Comparison of ENCODE assay signal across 1 cellular context in the genomic region with DNA sequence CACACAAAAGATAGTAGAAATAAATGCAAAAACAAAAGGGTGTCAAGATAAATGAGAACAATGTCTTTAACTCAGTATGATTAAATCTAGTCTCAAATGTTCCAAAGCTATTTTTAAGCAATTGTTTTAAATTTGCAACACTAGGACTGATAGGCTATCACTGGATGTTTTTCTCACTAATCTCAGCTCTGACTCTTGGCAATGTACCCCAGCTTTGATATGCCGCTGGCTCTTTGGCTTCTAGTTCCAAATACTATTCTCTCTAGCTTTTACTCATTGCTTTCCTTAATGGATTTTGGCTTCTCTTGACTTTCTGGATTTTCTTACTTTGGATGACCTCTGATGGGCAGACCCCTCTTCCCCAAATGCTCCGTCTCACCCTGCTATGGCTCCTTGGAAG.
TF ChIP-seq lines count a peak whose summit lies in the region.

No MANE protein-coding gene starts in this region.

TF ChIP-seq in GM23338, 12 proteins besides CTCF, POLR2A, EP300 and RAD21 (continued from another document):
- TF ChIP-seq, protein P1, sequence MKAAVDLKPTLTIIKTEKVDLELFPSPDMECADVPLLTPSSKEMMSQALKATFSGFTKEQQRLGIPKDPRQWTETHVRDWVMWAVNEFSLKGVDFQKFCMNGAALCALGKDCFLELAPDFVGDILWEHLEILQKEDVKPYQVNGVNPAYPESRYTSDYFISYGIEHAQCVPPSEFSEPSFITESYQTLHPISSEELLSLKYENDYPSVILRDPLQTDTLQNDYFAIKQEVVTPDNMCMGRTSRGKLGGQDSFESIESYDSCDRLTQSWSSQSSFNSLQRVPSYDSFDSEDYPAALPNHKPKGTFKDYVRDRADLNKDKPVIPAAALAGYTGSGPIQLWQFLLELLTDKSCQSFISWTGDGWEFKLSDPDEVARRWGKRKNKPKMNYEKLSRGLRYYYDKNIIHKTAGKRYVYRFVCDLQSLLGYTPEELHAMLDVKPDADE (IDR thresholded peaks at IDR 0.05), result no peak
- TF ChIP-seq, protein P2, sequence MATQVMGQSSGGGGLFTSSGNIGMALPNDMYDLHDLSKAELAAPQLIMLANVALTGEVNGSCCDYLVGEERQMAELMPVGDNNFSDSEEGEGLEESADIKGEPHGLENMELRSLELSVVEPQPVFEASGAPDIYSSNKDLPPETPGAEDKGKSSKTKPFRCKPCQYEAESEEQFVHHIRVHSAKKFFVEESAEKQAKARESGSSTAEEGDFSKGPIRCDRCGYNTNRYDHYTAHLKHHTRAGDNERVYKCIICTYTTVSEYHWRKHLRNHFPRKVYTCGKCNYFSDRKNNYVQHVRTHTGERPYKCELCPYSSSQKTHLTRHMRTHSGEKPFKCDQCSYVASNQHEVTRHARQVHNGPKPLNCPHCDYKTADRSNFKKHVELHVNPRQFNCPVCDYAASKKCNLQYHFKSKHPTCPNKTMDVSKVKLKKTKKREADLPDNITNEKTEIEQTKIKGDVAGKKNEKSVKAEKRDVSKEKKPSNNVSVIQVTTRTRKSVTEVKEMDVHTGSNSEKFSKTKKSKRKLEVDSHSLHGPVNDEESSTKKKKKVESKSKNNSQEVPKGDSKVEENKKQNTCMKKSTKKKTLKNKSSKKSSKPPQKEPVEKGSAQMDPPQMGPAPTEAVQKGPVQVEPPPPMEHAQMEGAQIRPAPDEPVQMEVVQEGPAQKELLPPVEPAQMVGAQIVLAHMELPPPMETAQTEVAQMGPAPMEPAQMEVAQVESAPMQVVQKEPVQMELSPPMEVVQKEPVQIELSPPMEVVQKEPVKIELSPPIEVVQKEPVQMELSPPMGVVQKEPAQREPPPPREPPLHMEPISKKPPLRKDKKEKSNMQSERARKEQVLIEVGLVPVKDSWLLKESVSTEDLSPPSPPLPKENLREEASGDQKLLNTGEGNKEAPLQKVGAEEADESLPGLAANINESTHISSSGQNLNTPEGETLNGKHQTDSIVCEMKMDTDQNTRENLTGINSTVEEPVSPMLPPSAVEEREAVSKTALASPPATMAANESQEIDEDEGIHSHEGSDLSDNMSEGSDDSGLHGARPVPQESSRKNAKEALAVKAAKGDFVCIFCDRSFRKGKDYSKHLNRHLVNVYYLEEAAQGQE (IDR thresholded peaks at IDR 0.05; ENCODE audit: unreplicated experiment), result no peak
- TF ChIP-seq EZH2phosphoT487 (IDR thresholded peaks at IDR 0.05; ENCODE audit: unreplicated experiment) (no peak), EZH2 (IDR thresholded peaks at IDR 0.05; ENCODE audit: low read depth, unreplicated experiment) (no peak)
- TF ChIP-seq, protein P3, sequence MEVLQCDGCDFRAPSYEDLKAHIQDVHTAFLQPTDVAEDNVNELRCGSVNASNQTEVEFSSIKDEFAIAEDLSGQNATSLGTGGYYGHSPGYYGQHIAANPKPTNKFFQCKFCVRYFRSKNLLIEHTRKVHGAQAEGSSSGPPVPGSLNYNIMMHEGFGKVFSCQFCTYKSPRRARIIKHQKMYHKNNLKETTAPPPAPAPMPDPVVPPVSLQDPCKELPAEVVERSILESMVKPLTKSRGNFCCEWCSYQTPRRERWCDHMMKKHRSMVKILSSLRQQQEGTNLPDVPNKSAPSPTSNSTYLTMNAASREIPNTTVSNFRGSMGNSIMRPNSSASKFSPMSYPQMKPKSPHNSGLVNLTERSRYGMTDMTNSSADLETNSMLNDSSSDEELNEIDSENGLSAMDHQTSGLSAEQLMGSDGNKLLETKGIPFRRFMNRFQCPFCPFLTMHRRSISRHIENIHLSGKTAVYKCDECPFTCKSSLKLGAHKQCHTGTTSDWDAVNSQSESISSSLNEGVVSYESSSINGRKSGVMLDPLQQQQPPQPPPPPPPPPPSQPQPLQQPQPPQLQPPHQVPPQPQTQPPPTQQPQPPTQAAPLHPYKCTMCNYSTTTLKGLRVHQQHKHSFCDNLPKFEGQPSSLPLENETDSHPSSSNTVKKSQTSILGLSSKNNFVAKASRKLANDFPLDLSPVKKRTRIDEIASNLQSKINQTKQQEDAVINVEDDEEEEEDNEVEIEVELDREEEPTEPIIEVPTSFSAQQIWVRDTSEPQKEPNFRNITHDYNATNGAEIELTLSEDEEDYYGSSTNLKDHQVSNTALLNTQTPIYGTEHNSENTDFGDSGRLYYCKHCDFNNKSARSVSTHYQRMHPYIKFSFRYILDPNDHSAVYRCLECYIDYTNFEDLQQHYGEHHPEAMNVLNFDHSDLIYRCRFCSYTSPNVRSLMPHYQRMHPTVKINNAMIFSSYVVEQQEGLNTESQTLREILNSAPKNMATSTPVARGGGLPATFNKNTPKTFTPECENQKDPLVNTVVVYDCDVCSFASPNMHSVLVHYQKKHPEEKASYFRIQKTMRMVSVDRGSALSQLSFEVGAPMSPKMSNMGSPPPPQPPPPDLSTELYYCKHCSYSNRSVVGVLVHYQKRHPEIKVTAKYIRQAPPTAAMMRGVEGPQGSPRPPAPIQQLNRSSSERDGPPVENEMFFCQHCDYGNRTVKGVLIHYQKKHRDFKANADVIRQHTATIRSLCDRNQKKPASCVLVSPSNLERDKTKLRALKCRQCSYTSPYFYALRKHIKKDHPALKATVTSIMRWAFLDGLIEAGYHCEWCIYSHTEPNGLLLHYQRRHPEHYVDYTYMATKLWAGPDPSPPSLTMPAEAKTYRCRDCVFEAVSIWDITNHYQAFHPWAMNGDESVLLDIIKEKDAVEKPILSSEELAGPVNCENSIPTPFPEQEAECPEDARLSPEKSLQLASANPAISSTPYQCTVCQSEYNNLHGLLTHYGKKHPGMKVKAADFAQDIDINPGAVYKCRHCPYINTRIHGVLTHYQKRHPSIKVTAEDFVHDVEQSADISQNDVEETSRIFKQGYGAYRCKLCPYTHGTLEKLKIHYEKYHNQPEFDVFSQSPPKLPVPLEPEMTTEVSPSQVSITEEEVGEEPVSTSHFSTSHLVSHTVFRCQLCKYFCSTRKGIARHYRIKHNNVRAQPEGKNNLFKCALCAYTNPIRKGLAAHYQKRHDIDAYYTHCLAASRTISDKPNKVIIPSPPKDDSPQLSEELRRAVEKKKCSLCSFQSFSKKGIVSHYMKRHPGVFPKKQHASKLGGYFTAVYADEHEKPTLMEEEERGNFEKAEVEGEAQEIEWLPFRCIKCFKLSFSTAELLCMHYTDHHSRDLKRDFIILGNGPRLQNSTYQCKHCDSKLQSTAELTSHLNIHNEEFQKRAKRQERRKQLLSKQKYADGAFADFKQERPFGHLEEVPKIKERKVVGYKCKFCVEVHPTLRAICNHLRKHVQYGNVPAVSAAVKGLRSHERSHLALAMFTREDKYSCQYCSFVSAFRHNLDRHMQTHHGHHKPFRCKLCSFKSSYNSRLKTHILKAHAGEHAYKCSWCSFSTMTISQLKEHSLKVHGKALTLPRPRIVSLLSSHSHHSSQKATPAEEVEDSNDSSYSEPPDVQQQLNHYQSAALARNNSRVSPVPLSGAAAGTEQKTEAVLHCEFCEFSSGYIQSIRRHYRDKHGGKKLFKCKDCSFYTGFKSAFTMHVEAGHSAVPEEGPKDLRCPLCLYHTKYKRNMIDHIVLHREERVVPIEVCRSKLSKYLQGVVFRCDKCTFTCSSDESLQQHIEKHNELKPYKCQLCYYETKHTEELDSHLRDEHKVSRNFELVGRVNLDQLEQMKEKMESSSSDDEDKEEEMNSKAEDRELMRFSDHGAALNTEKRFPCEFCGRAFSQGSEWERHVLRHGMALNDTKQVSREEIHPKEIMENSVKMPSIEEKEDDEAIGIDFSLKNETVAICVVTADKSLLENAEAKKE (CRISPR knock-in tag; IDR thresholded peaks at IDR 0.05), result no peak
